In genomic region chr17:55266051-55266957, GRCh38 we compare ENCODE assay signal across 1 cellular context.
TF ChIP-seq lines count a peak whose summit lies in the region.

No MANE protein-coding gene starts in this region.

TF ChIP-seq in HepG2, 621 proteins besides CTCF, POLR2A, EP300 and RAD21 (continued from another document and continues in another):
- TF ChIP-seq MBD4 (IDR thresholded peaks at IDR 0.05; ENCODE audit: borderline replicate concordance, low read length) (peak; percentile 72; the same call in 1 of the 2 replicates), HOXA3 (CRISPR knock-in tag; IDR thresholded peaks at IDR 0.05) (peak; percentile 52; the same call in 1 of the 2 replicates), TFDP1 (CRISPR knock-in tag; IDR thresholded peaks at IDR 0.05; ENCODE audit: borderline replicate concordance) (peak; percentile 75; the same call in 1 of the 2 replicates), IKZF4 (CRISPR knock-in tag; IDR thresholded peaks at IDR 0.05; ENCODE audit: borderline replicate concordance, low read depth, not compliant biosample characterization) (peak; percentile 32), ZNF790 (CRISPR knock-in tag; IDR thresholded peaks at IDR 0.05; ENCODE audit: borderline replicate concordance) (0 out of 2 replicates have a peak, but pooled peaks have one; percentile 28), DNMT3B (CRISPR knock-in tag; conservative IDR thresholded peaks at IDR 0.05) (peak; percentile 77; the same call in 1 of the 2 replicates), ZNF615 (CRISPR knock-in tag; IDR thresholded peaks at IDR 0.05; ENCODE audit: borderline replicate concordance) (0 out of 2 replicates have a peak, but pooled peaks have one; percentile 52), PATZ1 (CRISPR knock-in tag; IDR thresholded peaks at IDR 0.05) (peak; percentile 84), ZNF414 (CRISPR knock-in tag; IDR thresholded peaks at IDR 0.05) (0 out of 2 replicates have a peak, but pooled peaks have one; percentile 31), PAXIP1 (CRISPR knock-in tag; conservative IDR thresholded peaks at IDR 0.05) (no peak; the same call in 1 of the 2 replicates), STAT5B (CRISPR knock-in tag; IDR thresholded peaks at IDR 0.05) (peak; percentile 40; the same call in 1 of the 2 replicates), ZNF761 (CRISPR knock-in tag; conservative IDR thresholded peaks at IDR 0.05) (0 out of 2 replicates have a peak, but pooled peaks have one; percentile 16), ZNF207 (IDR thresholded peaks at IDR 0.05; ENCODE audit: borderline replicate concordance) (no peak), ZBTB20 (CRISPR knock-in tag; IDR thresholded peaks at IDR 0.05; ENCODE audit: borderline replicate concordance, low read depth) (peak; percentile 34; the same call in 1 of the 2 replicates), FOXC1 (CRISPR knock-in tag; IDR thresholded peaks at IDR 0.05; ENCODE audit: borderline replicate concordance) (0 out of 2 replicates have a peak, but pooled peaks have one; percentile 33), ZNF619 (CRISPR knock-in tag; IDR thresholded peaks at IDR 0.05) (no peak), ZFP36L1 (CRISPR knock-in tag; IDR thresholded peaks at IDR 0.05) (0 out of 2 replicates have a peak, but pooled peaks have one; percentile 17), HNRNPH1 (optimal IDR thresholded peaks at IDR 0.05; ENCODE audit: low read depth, low read length) (peak; percentile 57), MYPOP (CRISPR knock-in tag; IDR thresholded peaks at IDR 0.05) (peak; percentile 70; the same call in 1 of the 2 replicates), BCL6 (CRISPR knock-in tag; IDR thresholded peaks at IDR 0.05) (0 out of 2 replicates have a peak, but pooled peaks have one; percentile 16), HOXD1 (CRISPR knock-in tag; IDR thresholded peaks at IDR 0.05) (peak; percentile 54; the same call in 1 of the 2 replicates), ZNF550 (CRISPR knock-in tag; IDR thresholded peaks at IDR 0.05; ENCODE audit: borderline replicate concordance) (no peak), ZSCAN22 (CRISPR knock-in tag; IDR thresholded peaks at IDR 0.05) (no peak), NR2F6 (IDR thresholded peaks at IDR 0.05) (no peak), NR2F6 (CRISPR knock-in tag; IDR thresholded peaks at IDR 0.05) (0 out of 2 replicates have a peak, but pooled peaks have one; percentile 17), ZNF281 (CRISPR knock-in tag; IDR thresholded peaks at IDR 0.05; ENCODE audit: borderline replicate concordance) (0 out of 2 replicates have a peak, but pooled peaks have one; percentile 17), ZNF749 (CRISPR knock-in tag; IDR thresholded peaks at IDR 0.05; ENCODE audit: borderline replicate concordance) (peak; percentile 58; the same call in 1 of the 2 replicates), POLR2AphosphoS5 (IDR thresholded peaks at IDR 0.05; ENCODE audit: low read depth, low read length) (peak; percentile 67), HINFP (CRISPR knock-in tag; IDR thresholded peaks at IDR 0.05; ENCODE audit: low read depth) (no peak), REST (IDR thresholded peaks at IDR 0.05; ENCODE audit: borderline replicate concordance in 1 of 2, low read depth in 1 of 2, low read length in 2 of 2) (peak in 1 of 2 experiments; percentile 29; a peak in 1 of 4 replicates), ZSCAN31 (CRISPR knock-in tag; IDR thresholded peaks at IDR 0.05; ENCODE audit: low read depth) (peak; percentile 12; the same call in 1 of the 2 replicates), MXD4 (CRISPR knock-in tag; IDR thresholded peaks at IDR 0.05) (no peak; the same call in 1 of the 2 replicates), GATAD1 (CRISPR knock-in tag; IDR thresholded peaks at IDR 0.05) (peak; percentile 4; the same call in 1 of the 2 replicates), ARHGAP35 (CRISPR knock-in tag; IDR thresholded peaks at IDR 0.05; ENCODE audit: borderline replicate concordance) (no peak), FLYWCH1 (CRISPR knock-in tag; IDR thresholded peaks at IDR 0.05) (no peak), ZNF564 (CRISPR knock-in tag; IDR thresholded peaks at IDR 0.05) (peak; percentile 20), CREB3 (CRISPR knock-in tag; IDR thresholded peaks at IDR 0.05) (0 out of 2 replicates have a peak, but pooled peaks have one; percentile 21), TOPORS (CRISPR knock-in tag; IDR thresholded peaks at IDR 0.05) (peak; percentile 24; the same call in 1 of the 2 replicates), TSC22D2 (CRISPR knock-in tag; IDR thresholded peaks at IDR 0.05; ENCODE audit: borderline replicate concordance) (no peak), ZNF253 (CRISPR knock-in tag; IDR thresholded peaks at IDR 0.05; ENCODE audit: borderline replicate concordance) (peak; percentile 78; the same call in 1 of the 2 replicates), ELF1 (CRISPR knock-in tag; IDR thresholded peaks at IDR 0.05) (peak; percentile 8; the same call in 1 of the 2 replicates), HES4 (CRISPR knock-in tag; IDR thresholded peaks at IDR 0.05; ENCODE audit: borderline replicate concordance) (peak; percentile 79; the same call in 1 of the 2 replicates), FOXK1 (CRISPR knock-in tag; IDR thresholded peaks at IDR 0.05; ENCODE audit: borderline replicate concordance, low read depth) (peak; percentile 49; the same call in 1 of the 2 replicates), ZNF614 (CRISPR knock-in tag; IDR thresholded peaks at IDR 0.05; ENCODE audit: borderline replicate concordance) (no peak), HDAC1 (CRISPR knock-in tag; IDR thresholded peaks at IDR 0.05) (no peak; the same call in 1 of the 2 replicates)
